20 cellular contexts compared by ENCODE assay signal in genomic region chr1:230218667-230219066, GRCh38.
"Had no signal": no experiment of that assay in that cellular context is flagged by ENCODE, and none has a peak within 500 bp of the region (broad histone marks: within the 10 kb centered on the region; RNA-seq: fewer than 3 reads in every experiment).

No MANE protein-coding gene starts in this region.

- DNase-seq: cortex of kidney; dorsolateral prefrontal cortex; effector CD8-positive, alpha-beta T cell; foreskin melanocyte; heart right ventricle; hypothalamus; kidney glomerular epithelial cell; mammary epithelial cell; mucosa of descending colon; natural killer cell; occipital lobe; small intestine; stimulated activated CD4-positive, alpha-beta T cell treated with anti-CD3 and anti-CD28 coated beads, Interleukin-12 subunit alpha, Interleukin-12 subunit beta, amount 100 ng/mL, for 4 hours; stimulated activated naive CD4-positive, alpha-beta T cell; stomach; substantia nigra; upper lobe of right lung had no signal

- H3K4me3 ChIP-seq: dorsolateral prefrontal cortex, heart right ventricle, mucosa of descending colon, neural progenitor cell, right atrium auricular region, stomach, upper lobe of right lung, vagina had no signal

- H3K27me3 ChIP-seq: dorsolateral prefrontal cortex, heart right ventricle, neural progenitor cell, right atrium auricular region, stomach, upper lobe of right lung, vagina had no signal

- H3K9me3 Mint-ChIP-seq: natural killer cell had no signal

- H3K36me3 Mint-ChIP-seq: natural killer cell had no signal

- ATAC-seq: heart right ventricle, mucosa of descending colon, natural killer cell had no signal

- H3K9me3 ChIP-seq: heart right ventricle, mucosa of descending colon, right atrium auricular region, stomach, upper lobe of right lung, vagina had no signal

- H3K4me3 Mint-ChIP-seq: natural killer cell, neural progenitor cell had no signal

- H3K27ac Mint-ChIP-seq: natural killer cell, neural progenitor cell had no signal

- H3K27ac ChIP-seq: dorsolateral prefrontal cortex, heart right ventricle, neural progenitor cell, right atrium auricular region, stomach, upper lobe of right lung, vagina had no signal

- H3K36me3 ChIP-seq: heart right ventricle, neural progenitor cell, right atrium auricular region, stomach, upper lobe of right lung, vagina had no signal
